16 cellular contexts compared by ENCODE assay signal in the genomic region with DNA sequence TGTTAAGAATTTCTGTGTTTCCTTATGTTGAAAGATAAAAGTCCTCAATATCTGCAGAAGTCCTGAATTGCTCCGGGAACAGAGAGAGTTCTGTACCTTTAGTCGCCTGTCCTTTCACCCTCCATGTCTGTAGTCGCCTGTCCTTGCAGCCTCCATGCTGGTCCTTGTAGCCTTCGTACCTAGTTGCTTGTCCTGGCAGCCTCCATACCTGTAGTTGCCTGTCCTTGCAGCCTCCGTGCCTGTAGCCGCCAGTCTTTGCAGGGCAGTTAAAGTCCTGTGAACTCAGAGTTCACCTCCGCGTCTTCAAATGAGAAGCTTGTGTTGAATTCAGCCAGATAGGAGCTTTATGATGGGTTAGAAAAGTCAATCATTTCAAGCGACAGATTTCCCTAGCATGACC. TPM values are rescaled to one million over a fixed set of nuclear protein-coding genes. Genes with fewer than 3 reads are reported as not detected.
DNase-seq lines count a peak whose midpoint lies in the region; ATAC-seq and TF ChIP-seq lines count a peak whose summit lies in the region.
"Had no signal": no experiment of that assay in that cellular context is flagged by ENCODE, and none has a peak within 500 bp of the region (broad histone marks: within the 10 kb centered on the region; RNA-seq: fewer than 3 reads in every experiment).

No MANE protein-coding gene starts in this region.

- no peaks in the 10 kb centered on the region for H3K27me3 Mint-ChIP-seq in CD8-positive, alpha-beta T cell (ENCODE audit: low read depth)
- H3K27me3 Mint-ChIP-seq in osteocyte (ENCODE audit: unreplicated experiment): peaks cover 13% of the 10 kb centered on the region

- H3K27me3 ChIP-seq in CD8-positive, alpha-beta T cell (ENCODE audit: insufficient read depth, low read length): no peaks in the 10 kb centered on the region

- WGBS in lower leg skin, 2 donors: 80 to 82% methylated on average over 9 of the region's 9 CpGs

- CTCF ChIA-PET in CD8-positive, alpha-beta T cell (lab: Charles Lee): no interaction called here
- CTCF ChIA-PET in HEK293T (lab: Yijun Ruan, JAX): no interaction called here

- peaks cover 33% of the 10 kb centered on the region for H3K4me1 ChIP-seq in CD8-positive, alpha-beta T cell (ENCODE audit: insufficient read depth, low read length)
- H3K4me1 ChIP-seq: A549, Caco-2 had no signal

- H3K36me3 Mint-ChIP-seq in CD8-positive, alpha-beta T cell: no peaks in the 10 kb centered on the region
- H3K36me3 Mint-ChIP-seq in osteocyte (ENCODE audit: unreplicated experiment): no peaks in the 10 kb centered on the region

- ATAC-seq in CD8-positive, alpha-beta T cell: no peak
- ATAC-seq: A549, HCT116 had no signal

- POLR2A ChIA-PET in CD8-positive, alpha-beta T cell (lab: Charles Lee): no interaction called here
- POLR2A ChIA-PET in HEK293T (lab: Yijun Ruan, JAX): no interaction called here

- peaks cover 48% of the 10 kb centered on the region for H3K4me1 Mint-ChIP-seq in CD8-positive, alpha-beta T cell (ENCODE audit: low read depth)
- peaks cover 3% of the 10 kb centered on the region for H3K4me1 Mint-ChIP-seq in osteocyte (ENCODE audit: unreplicated experiment)

- H3K27ac ChIP-seq in CD8-positive, alpha-beta T cell (ENCODE audit: low read depth, low read length): no peak overlapping the region
- H3K27ac ChIP-seq: A549, GM23248 had no signal

- H3K4me3 ChIP-seq in CD8-positive, alpha-beta T cell (ENCODE audit: low read depth, low read length): no peak overlapping the region
- H3K4me3 ChIP-seq in lower leg skin (ENCODE audit: low read depth, poor library complexity, severe bottlenecking): no peak overlapping the region
- H3K4me3 ChIP-seq: A549, GM23248 had no signal

- H3K27ac Mint-ChIP-seq in CD8-positive, alpha-beta T cell: peak overlapping the region; percentile 32
- no peak overlapping the region for H3K27ac Mint-ChIP-seq in osteocyte (ENCODE audit: unreplicated experiment)

- no peak overlapping the region for H3K4me3 Mint-ChIP-seq in CD8-positive, alpha-beta T cell
- no peak overlapping the region for H3K4me3 Mint-ChIP-seq in osteocyte (ENCODE audit: unreplicated experiment)
- H3K4me3 Mint-ChIP-seq: CD14-positive monocyte had no signal

- no peak for DNase-seq in CD8-positive, alpha-beta T cell
- DNase-seq in HEK293T (ENCODE audit: extremely low spot score) (peak; percentile 4), iPS-NIHi7 (ENCODE audit: extremely low spot score) (peak; percentile 2), osteocyte (ENCODE audit: extremely low spot score, unreplicated experiment) (peak; percentile 49), superior temporal gyrus (ENCODE audit: extremely low spot score) (no peak), lower leg skin (ENCODE audit: low spot score in 2 of 2) (no peak), activated gamma-delta T cell (lab: John Stamatoyannopoulos, UW) (no peak), RKO (ENCODE audit: low spot score) (no peak)
- DNase-seq: Caco-2; CD8-positive, alpha-beta memory T cell; DMS53; GF-D8; GM23248 had no signal

- no peaks in the 10 kb centered on the region for H3K9me3 ChIP-seq in CD8-positive, alpha-beta T cell (ENCODE audit: low read length)
- H3K9me3 ChIP-seq: A549, Caco-2 had no signal

- no peaks in the 10 kb centered on the region for H3K36me3 ChIP-seq in CD8-positive, alpha-beta T cell (ENCODE audit: insufficient read depth, low read length)

- TF ChIP-seq POLR2A in lower leg skin (IDR thresholded peaks at IDR 0.05): no peak

- TF ChIP-seq CTCF in CD8-positive, alpha-beta T cell (IDR thresholded peaks at IDR 0.05): no peak
- TF ChIP-seq CTCF in osteocyte (IDR thresholded peaks at IDR 0.05) (no peak), lower leg skin (IDR thresholded peaks at IDR 0.05) (no peak)

- intact Hi-C loops in CD8-positive, alpha-beta T cell (cut with DNase I, micrococcal nuclease): loop anchor here in 1 of 2 experiments (10.0 kb wide), 2 partner anchors 151 to 191 kb away; partner anchors contain the start of gene FUS
- intact Hi-C loops in lower leg skin (cut with DNase I; ENCODE audit: low total_unique reads): no loop called here

- H3K9me3 Mint-ChIP-seq in CD8-positive, alpha-beta T cell: no peaks in the 10 kb centered on the region
- H3K9me3 Mint-ChIP-seq in osteocyte (ENCODE audit: unreplicated experiment): no peaks in the 10 kb centered on the region
- H3K9me3 Mint-ChIP-seq: CD8-positive, alpha-beta memory T cell had no signal

TF ChIP-seq in HEK293T, 16 proteins besides CTCF, POLR2A, EP300 and RAD21:
- TF ChIP-seq SP1 (IDR thresholded peaks at IDR 0.05) (no peak), FOXA1 (IDR thresholded peaks at IDR 0.05) (no peak), ELF4 (IDR thresholded peaks at IDR 0.05) (no peak), FOXK2 (IDR thresholded peaks at IDR 0.05) (no peak), BHLHE40 (IDR thresholded peaks at IDR 0.05; ENCODE audit: borderline replicate concordance) (no peak), HDGF (IDR thresholded peaks at IDR 0.05; ENCODE audit: borderline replicate concordance) (no peak), SUZ12 (IDR thresholded peaks at IDR 0.05) (no peak), LEF1 (IDR thresholded peaks at IDR 0.05; ENCODE audit: borderline replicate concordance) (no peak), NFRKB (IDR thresholded peaks at IDR 0.05) (no peak), CTBP1 (IDR thresholded peaks at IDR 0.05; ENCODE audit: borderline replicate concordance) (no peak), ZNF384 (IDR thresholded peaks at IDR 0.05) (no peak), FOXM1 (IDR thresholded peaks at IDR 0.05; ENCODE audit: borderline replicate concordance) (no peak), ARNT (IDR thresholded peaks at IDR 0.05) (no peak), TARDBP (IDR thresholded peaks at IDR 0.05) (no peak), L3MBTL2 (conservative IDR thresholded peaks at IDR 0.05) (no peak)
- TF ChIP-seq, protein P1, sequence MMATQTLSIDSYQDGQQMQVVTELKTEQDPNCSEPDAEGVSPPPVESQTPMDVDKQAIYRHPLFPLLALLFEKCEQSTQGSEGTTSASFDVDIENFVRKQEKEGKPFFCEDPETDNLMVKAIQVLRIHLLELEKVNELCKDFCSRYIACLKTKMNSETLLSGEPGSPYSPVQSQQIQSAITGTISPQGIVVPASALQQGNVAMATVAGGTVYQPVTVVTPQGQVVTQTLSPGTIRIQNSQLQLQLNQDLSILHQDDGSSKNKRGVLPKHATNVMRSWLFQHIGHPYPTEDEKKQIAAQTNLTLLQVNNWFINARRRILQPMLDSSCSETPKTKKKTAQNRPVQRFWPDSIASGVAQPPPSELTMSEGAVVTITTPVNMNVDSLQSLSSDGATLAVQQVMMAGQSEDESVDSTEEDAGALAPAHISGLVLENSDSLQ (IDR thresholded peaks at IDR 0.05): no peak
TF ChIP-seq in HEK293T: peak in this region for 0.

RNA-seq across cellular contexts. Expression of gene ITGAX, which starts 19.5 kb away (rescaled TPM):
- total RNA-seq in CD8-positive, alpha-beta T cell: 1 to 10 TPM; 1.7 to 2.3 TPM
- total RNA-seq in osteocyte (not detected in 2 replicates), lower leg skin (1 to 10 TPM in 2 of 4 donors, under 1 TPM in 2; 0.30 to 3.3 (median 1.1) TPM)
- total RNA-seq: Caco-2, GM23248 had no signal

RNA-seq across cellular contexts. Expression of gene ITGAD, which starts 57.7 kb away (rescaled TPM):
- under 1 TPM in 1 of 2 experiments, not detected in 1; 0.16 TPM for total RNA-seq in CD8-positive, alpha-beta T cell
- total RNA-seq in osteocyte (not detected in 2 replicates), lower leg skin (not detected)
- total RNA-seq: Caco-2; CD8-positive, alpha-beta memory T cell; GM23248 had no signal

Comparison
In these comparisons a context has a peak if more than half of its experiments do, and no peak if none do; other contexts are left out.
1. DNase-seq: peak in HEK293T (single experiment), iPS-NIHi7 (single experiment) and osteocyte (single experiment); none in CD8-positive, alpha-beta T cell (0 of 7), superior temporal gyrus (single experiment), lower leg skin (0 of 2), activated gamma-delta T cell (single experiment) and RKO (single experiment).